Comparison of ENCODE assay signal across 1 cellular context in genomic region chr2:121575800-121576199, GRCh38.
TF ChIP-seq lines count a peak whose summit lies in the region.

No MANE protein-coding gene starts in this region.

TF ChIP-seq in H1, 55 proteins besides CTCF, POLR2A, EP300 and RAD21:
- TF ChIP-seq TEAD4 (IDR thresholded peaks at IDR 0.05; ENCODE audit: low read depth, low read length) (no peak), ATF2 (IDR thresholded peaks at IDR 0.05; ENCODE audit: low read length) (no peak), CREB1 (IDR thresholded peaks at IDR 0.05) (no peak), BACH1 (IDR thresholded peaks at IDR 0.05; ENCODE audit: low read length) (no peak), CBX5 (IDR thresholded peaks at IDR 0.05; ENCODE audit: low read depth, low read length) (no peak), SUZ12 (IDR thresholded peaks at IDR 0.05; ENCODE audit: low read length) (no peak), RXRA (IDR thresholded peaks at IDR 0.05; ENCODE audit: insufficient read depth, low read depth, low read length) (no peak), GABPA (IDR thresholded peaks at IDR 0.05; ENCODE audit: borderline replicate concordance, insufficient read depth, low read length) (no peak)
